22 cellular contexts compared by ENCODE assay signal in genomic region chr10:11509036-11509435, GRCh38.
"Had no signal": no experiment of that assay in that cellular context is flagged by ENCODE, and none has a peak within 500 bp of the region (broad histone marks: within the 10 kb centered on the region; RNA-seq: fewer than 3 reads in every experiment).

No MANE protein-coding gene starts in this region.

- H3K27ac ChIP-seq: ascending aorta, coronary artery, parathyroid adenoma, right atrium auricular region, skin epidermis, transverse colon, vagina had no signal

- H3K4me3 ChIP-seq: ascending aorta, coronary artery, right atrium auricular region, skin epidermis, transverse colon, vagina had no signal

- H3K9ac ChIP-seq: parathyroid adenoma had no signal

- H3K4me1 ChIP-seq: ascending aorta, parathyroid adenoma, right atrium auricular region, transverse colon, vagina had no signal

- H3K27me3 ChIP-seq: ascending aorta, right atrium auricular region, transverse colon, vagina had no signal

- H3K79me2 ChIP-seq: parathyroid adenoma had no signal

- H3K9me3 ChIP-seq: ascending aorta, right atrium auricular region, transverse colon, vagina had no signal

- H3K36me3 ChIP-seq: right atrium auricular region, transverse colon, vagina had no signal

- DNase-seq: activated CD4-positive, alpha-beta T cell treated with anti-CD3 and anti-CD28 coated beads, Interleukin-2, amount 50 U/mL, for 1 hour; activated naive CD4-positive, alpha-beta T cell; activated naive CD8-positive, alpha-beta T cell treated with anti-CD3 and anti-CD28 coated beads, Interleukin-2, amount 10 ng/mL, durations not matched to agents 7 days and 5 days; activated T-cell treated with anti-CD3 and anti-CD28 coated beads for 4 hours; central memory CD4-positive, alpha-beta T cell; effector CD4-positive, alpha-beta T cell; foreskin fibroblast; glutamatergic neuron; kidney glomerular epithelial cell; mesendoderm; stimulated activated CD4-positive, alpha-beta T cell treated with anti-CD3 and anti-CD28 coated beads, Interleukin-15, amount 100 ng/mL, for 24 hours; stimulated activated CD4-positive, alpha-beta T cell treated with anti-CD3 and anti-CD28 coated beads, Interleukin-4, amount 100 ng/mL, for 1 hour; stimulated activated naive B cell treated with anti-CD40 and anti-IgM and Interleukin-4, amounts not matched to agents 10 μg/mL and 1 μg/mL and 100 μg/mL, for 72 hours; substantia nigra; transverse colon had no signal

- ATAC-seq: activated CD4-positive, CD25-positive, alpha-beta regulatory T cell treated with anti-CD3 and anti-CD28 coated beads, Interleukin-2, amount 50 U/mL, for 24 hours; stimulated activated naive B cell treated with anti-CD40 and anti-IgM and Interleukin-4, amounts not matched to agents 10 μg/mL and 1 μg/mL and 100 μg/mL, for 72 hours had no signal

- H2AFZ ChIP-seq: parathyroid adenoma had no signal
